Comparison of ENCODE assay signal across 16 cellular contexts in genomic region chr5:150541895-150542294, GRCh38. TPM values are rescaled to one million over a fixed set of nuclear protein-coding genes. Genes with fewer than 3 reads are reported as not detected.
DNase-seq lines count a peak whose midpoint lies in the region; ATAC-seq and TF ChIP-seq lines count a peak whose summit lies in the region.
"Had no signal": no experiment of that assay in that cellular context is flagged by ENCODE, and none has a peak within 500 bp of the region (broad histone marks: within the 10 kb centered on the region; RNA-seq: fewer than 3 reads in every experiment).

No MANE protein-coding gene starts in this region.

- no peaks in the 10 kb centered on the region for H3K27me3 Mint-ChIP-seq in chondrocyte (ENCODE audit: low read depth)
- H3K27me3 Mint-ChIP-seq: activated naive CD8-positive, alpha-beta T cell treated with anti-CD3 and anti-CD28 coated beads, Interleukin-2, amount 10 ng/mL, durations not matched to agents 7 days and 5 days; stimulated activated naive CD8-positive, alpha-beta T cell treated with anti-CD3 and anti-CD28 coated beads, Interleukin-15, Interleukin-2, amounts not matched to agents 100 ng/mL and 50 ng/mL, for 24 hours had no signal

- TF ChIP-seq POLR2A in right lobe of liver (IDR thresholded peaks at IDR 0.05) (peak; percentile 18), thyroid gland (IDR thresholded peaks at IDR 0.05) (no peak)

- TF ChIP-seq CTCF in chondrocyte (IDR thresholded peaks at IDR 0.05) = no peak
- TF ChIP-seq CTCF in right lobe of liver (IDR thresholded peaks at IDR 0.05) = no peak
- no peak for TF ChIP-seq CTCF in thyroid gland (IDR thresholded peaks at IDR 0.05)

- H3K9me3 ChIP-seq in right lobe of liver = no peaks in the 10 kb centered on the region
- no peaks in the 10 kb centered on the region for H3K9me3 ChIP-seq in thyroid gland

- H3K27ac Mint-ChIP-seq in chondrocyte (ENCODE audit: unreplicated experiment) = peak overlapping the region; percentile 96
- H3K27ac Mint-ChIP-seq: activated naive CD8-positive, alpha-beta T cell treated with anti-CD3 and anti-CD28 coated beads, Interleukin-2, amount 10 ng/mL, durations not matched to agents 7 days and 5 days; GM23338; stimulated activated naive CD8-positive, alpha-beta T cell treated with anti-CD3 and anti-CD28 coated beads, Interleukin-15, Interleukin-2, amounts not matched to agents 100 ng/mL and 50 ng/mL, for 24 hours had no signal

- H3K4me1 ChIP-seq in right lobe of liver (peaks cover 0 to 63% (median 33%) of the 10 kb centered on the region in 4 donors), thyroid gland (peaks cover 19 to 37% of the 10 kb centered on the region in 2 donors)

- peaks cover 77% of the 10 kb centered on the region for H3K4me1 Mint-ChIP-seq in chondrocyte (ENCODE audit: low read depth)
- H3K4me1 Mint-ChIP-seq: activated naive CD8-positive, alpha-beta T cell treated with anti-CD3 and anti-CD28 coated beads, Interleukin-2, amount 10 ng/mL, durations not matched to agents 7 days and 5 days had no signal

- peaks cover 53% of the 10 kb centered on the region for H3K36me3 Mint-ChIP-seq in chondrocyte (ENCODE audit: low read depth)
- H3K36me3 Mint-ChIP-seq: activated naive CD8-positive, alpha-beta T cell treated with anti-CD3 and anti-CD28 coated beads, Interleukin-2, amount 10 ng/mL, durations not matched to agents 7 days and 5 days had no signal

- H3K4me3 ChIP-seq in right lobe of liver (no peak overlapping the region), thyroid gland (replicated peaks in 1 of 3) (no peak overlapping the region)
- H3K4me3 ChIP-seq: GM23338 had no signal

- H3K27me3 ChIP-seq in right lobe of liver = no peaks in the 10 kb centered on the region
- no peaks in the 10 kb centered on the region for H3K27me3 ChIP-seq in thyroid gland

- no peaks in the 10 kb centered on the region for H3K9me3 Mint-ChIP-seq in chondrocyte (ENCODE audit: low read depth)
- H3K9me3 Mint-ChIP-seq: activated naive CD8-positive, alpha-beta T cell treated with anti-CD3 and anti-CD28 coated beads, Interleukin-2, amount 10 ng/mL, durations not matched to agents 7 days and 5 days; stimulated activated naive CD8-positive, alpha-beta T cell treated with anti-CD3 and anti-CD28 coated beads, Interleukin-15, Interleukin-2, amounts not matched to agents 100 ng/mL and 50 ng/mL, for 24 hours had no signal

- DNase-seq in HT1080 (ENCODE audit: low read depth) (peak; percentile 18), chondrocyte (ENCODE audit: low spot score) (no peak), right lobe of liver (peak in 1 of 3 donors; percentile 3), thyroid gland (no peak), AG20443 (ENCODE audit: low spot score) (no peak), NCI-H1694 (lab: John Stamatoyannopoulos, UW) (no peak)
- no peak for DNase-seq in stimulated activated naive CD4-positive, alpha-beta T cell treated with Interleukin-2 at 50 U/mL for 16 hours (lab: John Stamatoyannopoulos, UW)
- no peak for DNase-seq in stimulated activated CD4-positive, alpha-beta T cell treated with anti-CD3 and anti-CD28 coated beads, Interleukin-15, amount 100 ng/mL, for 24 hours
- DNase-seq: activated CD8-positive, alpha-beta memory T cell treated with anti-CD3 and anti-CD28 coated beads, Interleukin-2, amount 50 U/mL, for 48 hours; activated naive CD8-positive, alpha-beta T cell treated with anti-CD3 and anti-CD28 coated beads, Interleukin-2, amount 10 ng/mL, durations not matched to agents 7 days and 5 days; NCI-H1092 treated with DMSO at 0.1 percent for 48 hours; NCI-H524; SHP77 treated with DMSO at 0.1 percent for 48 hours; stimulated activated CD4-positive, alpha-beta T cell treated with anti-CD3 and anti-CD28 coated beads, Interleukin-4, amount 100 ng/mL, for 24 hours had no signal

- no peak overlapping the region for H3K4me3 Mint-ChIP-seq in chondrocyte (ENCODE audit: unreplicated experiment)
- H3K4me3 Mint-ChIP-seq: activated naive CD8-positive, alpha-beta T cell treated with anti-CD3 and anti-CD28 coated beads, Interleukin-2, amount 10 ng/mL, durations not matched to agents 7 days and 5 days; GM23338; stimulated activated naive CD8-positive, alpha-beta T cell treated with anti-CD3 and anti-CD28 coated beads, Interleukin-15, Interleukin-2, amounts not matched to agents 100 ng/mL and 50 ng/mL, for 24 hours had no signal

- H3K36me3 ChIP-seq in right lobe of liver (peaks cover 9 to 72% (median 30%) of the 10 kb centered on the region in 4 donors), thyroid gland (peaks cover 34 to 43% of the 10 kb centered on the region in 2 donors)

- intact Hi-C loops in right lobe of liver (cut with DNase I) (no loop called here), thyroid gland (cut with DNase I) (no loop called here)

- H3K27ac ChIP-seq in right lobe of liver = peak overlapping the region; percentile 94 to 95 (median 94)
- peak overlapping the region; percentile 93 to 94 (median 93) for H3K27ac ChIP-seq in thyroid gland

- ATAC-seq in right lobe of liver = peak in 3 of 4 donors; percentile 8 to 50 (median 34)
- ATAC-seq: GM23338 had no signal

RNA-seq across cellular contexts. Expression of gene NDST1, which starts 34.0 kb away (rescaled TPM):
- total RNA-seq in HT1080 (2014; rRNA removed; shearing (Covaris generic)) = 47.6 and 58.6 TPM in 2 replicates
- polyA plus RNA-seq in HT1080 (2015; cell fraction: cytosol; rRNA removed) = 57.5 and 64.7 TPM in 2 replicates
- polyA plus RNA-seq in HT1080 (2015; cell fraction: nucleus; rRNA removed) = 74.6 and 77.4 TPM in 2 replicates
- total RNA-seq in chondrocyte (223 to 229 TPM (median 228 TPM) in 3 replicates), right lobe of liver (10 to 100 TPM; 38.1 to 97.5 (median 76.0) TPM), thyroid gland (100 to 1,000 TPM in 2 of 4 donors, 10 to 100 TPM in 2; 84.9 to 171 (median 113) TPM)
